ENCODE assay signal across 1 cellular context in the genomic region with DNA sequence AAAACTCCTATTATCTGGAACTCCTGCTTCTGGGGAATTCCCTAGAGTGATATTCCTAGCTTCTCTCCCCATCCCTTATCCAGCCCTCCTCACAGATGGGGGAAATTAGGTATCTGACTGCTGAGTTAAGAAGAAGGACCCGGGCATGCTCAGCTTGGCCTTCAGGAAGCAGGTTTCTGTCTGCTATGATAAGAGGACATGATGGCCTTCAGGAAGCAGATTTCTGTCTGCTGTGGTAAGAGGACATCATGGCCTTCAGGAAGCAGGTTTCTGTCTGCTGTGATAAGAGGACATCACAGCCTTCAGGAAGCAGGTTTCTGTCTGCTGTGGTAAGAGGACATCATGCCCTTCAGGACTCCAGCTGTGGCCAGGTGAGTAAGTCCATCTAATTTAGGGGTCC.
TF ChIP-seq lines count a peak whose summit lies in the region.

No MANE protein-coding gene starts in this region.

TF ChIP-seq in K562, 482 proteins besides CTCF, POLR2A, EP300 and RAD21 (continued from another document and continues in another):
- TF ChIP-seq, protein P1, sequence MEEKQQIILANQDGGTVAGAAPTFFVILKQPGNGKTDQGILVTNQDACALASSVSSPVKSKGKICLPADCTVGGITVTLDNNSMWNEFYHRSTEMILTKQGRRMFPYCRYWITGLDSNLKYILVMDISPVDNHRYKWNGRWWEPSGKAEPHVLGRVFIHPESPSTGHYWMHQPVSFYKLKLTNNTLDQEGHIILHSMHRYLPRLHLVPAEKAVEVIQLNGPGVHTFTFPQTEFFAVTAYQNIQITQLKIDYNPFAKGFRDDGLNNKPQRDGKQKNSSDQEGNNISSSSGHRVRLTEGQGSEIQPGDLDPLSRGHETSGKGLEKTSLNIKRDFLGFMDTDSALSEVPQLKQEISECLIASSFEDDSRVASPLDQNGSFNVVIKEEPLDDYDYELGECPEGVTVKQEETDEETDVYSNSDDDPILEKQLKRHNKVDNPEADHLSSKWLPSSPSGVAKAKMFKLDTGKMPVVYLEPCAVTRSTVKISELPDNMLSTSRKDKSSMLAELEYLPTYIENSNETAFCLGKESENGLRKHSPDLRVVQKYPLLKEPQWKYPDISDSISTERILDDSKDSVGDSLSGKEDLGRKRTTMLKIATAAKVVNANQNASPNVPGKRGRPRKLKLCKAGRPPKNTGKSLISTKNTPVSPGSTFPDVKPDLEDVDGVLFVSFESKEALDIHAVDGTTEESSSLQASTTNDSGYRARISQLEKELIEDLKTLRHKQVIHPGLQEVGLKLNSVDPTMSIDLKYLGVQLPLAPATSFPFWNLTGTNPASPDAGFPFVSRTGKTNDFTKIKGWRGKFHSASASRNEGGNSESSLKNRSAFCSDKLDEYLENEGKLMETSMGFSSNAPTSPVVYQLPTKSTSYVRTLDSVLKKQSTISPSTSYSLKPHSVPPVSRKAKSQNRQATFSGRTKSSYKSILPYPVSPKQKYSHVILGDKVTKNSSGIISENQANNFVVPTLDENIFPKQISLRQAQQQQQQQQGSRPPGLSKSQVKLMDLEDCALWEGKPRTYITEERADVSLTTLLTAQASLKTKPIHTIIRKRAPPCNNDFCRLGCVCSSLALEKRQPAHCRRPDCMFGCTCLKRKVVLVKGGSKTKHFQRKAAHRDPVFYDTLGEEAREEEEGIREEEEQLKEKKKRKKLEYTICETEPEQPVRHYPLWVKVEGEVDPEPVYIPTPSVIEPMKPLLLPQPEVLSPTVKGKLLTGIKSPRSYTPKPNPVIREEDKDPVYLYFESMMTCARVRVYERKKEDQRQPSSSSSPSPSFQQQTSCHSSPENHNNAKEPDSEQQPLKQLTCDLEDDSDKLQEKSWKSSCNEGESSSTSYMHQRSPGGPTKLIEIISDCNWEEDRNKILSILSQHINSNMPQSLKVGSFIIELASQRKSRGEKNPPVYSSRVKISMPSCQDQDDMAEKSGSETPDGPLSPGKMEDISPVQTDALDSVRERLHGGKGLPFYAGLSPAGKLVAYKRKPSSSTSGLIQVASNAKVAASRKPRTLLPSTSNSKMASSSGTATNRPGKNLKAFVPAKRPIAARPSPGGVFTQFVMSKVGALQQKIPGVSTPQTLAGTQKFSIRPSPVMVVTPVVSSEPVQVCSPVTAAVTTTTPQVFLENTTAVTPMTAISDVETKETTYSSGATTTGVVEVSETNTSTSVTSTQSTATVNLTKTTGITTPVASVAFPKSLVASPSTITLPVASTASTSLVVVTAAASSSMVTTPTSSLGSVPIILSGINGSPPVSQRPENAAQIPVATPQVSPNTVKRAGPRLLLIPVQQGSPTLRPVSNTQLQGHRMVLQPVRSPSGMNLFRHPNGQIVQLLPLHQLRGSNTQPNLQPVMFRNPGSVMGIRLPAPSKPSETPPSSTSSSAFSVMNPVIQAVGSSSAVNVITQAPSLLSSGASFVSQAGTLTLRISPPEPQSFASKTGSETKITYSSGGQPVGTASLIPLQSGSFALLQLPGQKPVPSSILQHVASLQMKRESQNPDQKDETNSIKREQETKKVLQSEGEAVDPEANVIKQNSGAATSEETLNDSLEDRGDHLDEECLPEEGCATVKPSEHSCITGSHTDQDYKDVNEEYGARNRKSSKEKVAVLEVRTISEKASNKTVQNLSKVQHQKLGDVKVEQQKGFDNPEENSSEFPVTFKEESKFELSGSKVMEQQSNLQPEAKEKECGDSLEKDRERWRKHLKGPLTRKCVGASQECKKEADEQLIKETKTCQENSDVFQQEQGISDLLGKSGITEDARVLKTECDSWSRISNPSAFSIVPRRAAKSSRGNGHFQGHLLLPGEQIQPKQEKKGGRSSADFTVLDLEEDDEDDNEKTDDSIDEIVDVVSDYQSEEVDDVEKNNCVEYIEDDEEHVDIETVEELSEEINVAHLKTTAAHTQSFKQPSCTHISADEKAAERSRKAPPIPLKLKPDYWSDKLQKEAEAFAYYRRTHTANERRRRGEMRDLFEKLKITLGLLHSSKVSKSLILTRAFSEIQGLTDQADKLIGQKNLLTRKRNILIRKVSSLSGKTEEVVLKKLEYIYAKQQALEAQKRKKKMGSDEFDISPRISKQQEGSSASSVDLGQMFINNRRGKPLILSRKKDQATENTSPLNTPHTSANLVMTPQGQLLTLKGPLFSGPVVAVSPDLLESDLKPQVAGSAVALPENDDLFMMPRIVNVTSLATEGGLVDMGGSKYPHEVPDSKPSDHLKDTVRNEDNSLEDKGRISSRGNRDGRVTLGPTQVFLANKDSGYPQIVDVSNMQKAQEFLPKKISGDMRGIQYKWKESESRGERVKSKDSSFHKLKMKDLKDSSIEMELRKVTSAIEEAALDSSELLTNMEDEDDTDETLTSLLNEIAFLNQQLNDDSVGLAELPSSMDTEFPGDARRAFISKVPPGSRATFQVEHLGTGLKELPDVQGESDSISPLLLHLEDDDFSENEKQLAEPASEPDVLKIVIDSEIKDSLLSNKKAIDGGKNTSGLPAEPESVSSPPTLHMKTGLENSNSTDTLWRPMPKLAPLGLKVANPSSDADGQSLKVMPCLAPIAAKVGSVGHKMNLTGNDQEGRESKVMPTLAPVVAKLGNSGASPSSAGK (IDR thresholded peaks at IDR 0.05): no peak
- TF ChIP-seq ZNF140 (CRISPR knock-in tag; IDR thresholded peaks at IDR 0.05): no peak
- peak; percentile 95 for TF ChIP-seq TAL1 (IDR thresholded peaks at IDR 0.05)
- no peak for TF ChIP-seq ELF4 (CRISPR knock-in tag; IDR thresholded peaks at IDR 0.05)
- TF ChIP-seq NR2F6 (CRISPR knock-in tag; IDR thresholded peaks at IDR 0.05): no peak
- TF ChIP-seq CBX1 (IDR thresholded peaks at IDR 0.05; ENCODE audit: low read depth): no peak
- TF ChIP-seq SETDB1 (IDR thresholded peaks at IDR 0.05; ENCODE audit: low read length): no peak
- TF ChIP-seq ETV6 (IDR thresholded peaks at IDR 0.05; ENCODE audit: borderline replicate concordance in 1 of 2, low read depth in 2 of 2, low read length in 1 of 2): peak; percentile 73 to 81; a peak in 3 of 4 replicates
- no peak for TF ChIP-seq ETV6 (CRISPR knock-in tag; IDR thresholded peaks at IDR 0.05; ENCODE audit: borderline replicate concordance)
- TF ChIP-seq ZNF232 (CRISPR knock-in tag; IDR thresholded peaks at IDR 0.05): no peak
- peak; percentile 90 for TF ChIP-seq KLF16 (IDR thresholded peaks at IDR 0.05)
- no peak for TF ChIP-seq JUN (IDR thresholded peaks at IDR 0.05; ENCODE audit: borderline replicate concordance, low read depth, low read length)
- TF ChIP-seq JUN (CRISPR knock-in tag; IDR thresholded peaks at IDR 0.05; ENCODE audit: borderline replicate concordance): no peak
- peak in 1 of 2 experiments; percentile 67; a peak in 1 of 3 replicates for TF ChIP-seq CBX3 (IDR thresholded peaks at IDR 0.05; ENCODE audit: borderline replicate concordance in 1 of 2, low read length in 2 of 2)
- TF ChIP-seq FOXM1 (IDR thresholded peaks at IDR 0.05; ENCODE audit: low read depth): peak; percentile 78; the same call in 1 of the 2 replicates
- no peak for TF ChIP-seq FOXM1 (CRISPR knock-in tag; IDR thresholded peaks at IDR 0.05; ENCODE audit: low read depth)
- no peak for TF ChIP-seq RHOXF2B (CRISPR knock-in tag; conservative IDR thresholded peaks at IDR 0.05)
- no peak for TF ChIP-seq KDM2B (CRISPR knock-in tag; IDR thresholded peaks at IDR 0.05)
- no peak for TF ChIP-seq HMG20B (CRISPR knock-in tag; IDR thresholded peaks at IDR 0.05)
- no peak for TF ChIP-seq MAFK (IDR thresholded peaks at IDR 0.05; ENCODE audit: low read length)
- no peak for TF ChIP-seq MTA3 (IDR thresholded peaks at IDR 0.05; ENCODE audit: borderline replicate concordance)
- peak; percentile 94 for TF ChIP-seq ARID1B (IDR thresholded peaks at IDR 0.05)
- TF ChIP-seq, protein P2, sequence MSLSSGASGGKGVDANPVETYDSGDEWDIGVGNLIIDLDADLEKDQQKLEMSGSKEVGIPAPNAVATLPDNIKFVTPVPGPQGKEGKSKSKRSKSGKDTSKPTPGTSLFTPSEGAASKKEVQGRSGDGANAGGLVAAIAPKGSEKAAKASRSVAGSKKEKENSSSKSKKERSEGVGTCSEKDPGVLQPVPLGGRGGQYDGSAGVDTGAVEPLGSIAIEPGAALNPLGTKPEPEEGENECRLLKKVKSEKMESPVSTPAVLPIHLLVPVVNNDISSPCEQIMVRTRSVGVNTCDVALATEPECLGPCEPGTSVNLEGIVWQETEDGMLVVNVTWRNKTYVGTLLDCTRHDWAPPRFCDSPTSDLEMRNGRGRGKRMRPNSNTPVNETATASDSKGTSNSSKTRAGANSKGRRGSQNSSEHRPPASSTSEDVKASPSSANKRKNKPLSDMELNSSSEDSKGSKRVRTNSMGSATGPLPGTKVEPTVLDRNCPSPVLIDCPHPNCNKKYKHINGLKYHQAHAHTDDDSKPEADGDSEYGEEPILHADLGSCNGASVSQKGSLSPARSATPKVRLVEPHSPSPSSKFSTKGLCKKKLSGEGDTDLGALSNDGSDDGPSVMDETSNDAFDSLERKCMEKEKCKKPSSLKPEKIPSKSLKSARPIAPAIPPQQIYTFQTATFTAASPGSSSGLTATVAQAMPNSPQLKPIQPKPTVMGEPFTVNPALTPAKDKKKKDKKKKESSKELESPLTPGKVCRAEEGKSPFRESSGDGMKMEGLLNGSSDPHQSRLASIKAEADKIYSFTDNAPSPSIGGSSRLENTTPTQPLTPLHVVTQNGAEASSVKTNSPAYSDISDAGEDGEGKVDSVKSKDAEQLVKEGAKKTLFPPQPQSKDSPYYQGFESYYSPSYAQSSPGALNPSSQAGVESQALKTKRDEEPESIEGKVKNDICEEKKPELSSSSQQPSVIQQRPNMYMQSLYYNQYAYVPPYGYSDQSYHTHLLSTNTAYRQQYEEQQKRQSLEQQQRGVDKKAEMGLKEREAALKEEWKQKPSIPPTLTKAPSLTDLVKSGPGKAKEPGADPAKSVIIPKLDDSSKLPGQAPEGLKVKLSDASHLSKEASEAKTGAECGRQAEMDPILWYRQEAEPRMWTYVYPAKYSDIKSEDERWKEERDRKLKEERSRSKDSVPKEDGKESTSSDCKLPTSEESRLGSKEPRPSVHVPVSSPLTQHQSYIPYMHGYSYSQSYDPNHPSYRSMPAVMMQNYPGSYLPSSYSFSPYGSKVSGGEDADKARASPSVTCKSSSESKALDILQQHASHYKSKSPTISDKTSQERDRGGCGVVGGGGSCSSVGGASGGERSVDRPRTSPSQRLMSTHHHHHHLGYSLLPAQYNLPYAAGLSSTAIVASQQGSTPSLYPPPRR (CRISPR knock-in tag; IDR thresholded peaks at IDR 0.05; ENCODE audit: borderline replicate concordance): no peak
- TF ChIP-seq NFIC (IDR thresholded peaks at IDR 0.05): peak; percentile 87
- no peak for TF ChIP-seq BMI1 (IDR thresholded peaks at IDR 0.05; ENCODE audit: low read length)
- no peak for TF ChIP-seq ZNF121 (CRISPR knock-in tag; conservative IDR thresholded peaks at IDR 0.05)
- TF ChIP-seq, protein P3, sequence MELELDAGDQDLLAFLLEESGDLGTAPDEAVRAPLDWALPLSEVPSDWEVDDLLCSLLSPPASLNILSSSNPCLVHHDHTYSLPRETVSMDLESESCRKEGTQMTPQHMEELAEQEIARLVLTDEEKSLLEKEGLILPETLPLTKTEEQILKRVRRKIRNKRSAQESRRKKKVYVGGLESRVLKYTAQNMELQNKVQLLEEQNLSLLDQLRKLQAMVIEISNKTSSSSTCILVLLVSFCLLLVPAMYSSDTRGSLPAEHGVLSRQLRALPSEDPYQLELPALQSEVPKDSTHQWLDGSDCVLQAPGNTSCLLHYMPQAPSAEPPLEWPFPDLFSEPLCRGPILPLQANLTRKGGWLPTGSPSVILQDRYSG (tag; conservative IDR thresholded peaks at IDR 0.05; ENCODE audit: low read depth): no peak
- no peak for TF ChIP-seq ERF (CRISPR knock-in tag; IDR thresholded peaks at IDR 0.05)
- no peak for TF ChIP-seq ZFP36 (IDR thresholded peaks at IDR 0.05; ENCODE audit: low read depth, low read length, partially characterized antibody)
- no peak for TF ChIP-seq ZNF3 (CRISPR knock-in tag; IDR thresholded peaks at IDR 0.05)
- TF ChIP-seq, protein P4, sequence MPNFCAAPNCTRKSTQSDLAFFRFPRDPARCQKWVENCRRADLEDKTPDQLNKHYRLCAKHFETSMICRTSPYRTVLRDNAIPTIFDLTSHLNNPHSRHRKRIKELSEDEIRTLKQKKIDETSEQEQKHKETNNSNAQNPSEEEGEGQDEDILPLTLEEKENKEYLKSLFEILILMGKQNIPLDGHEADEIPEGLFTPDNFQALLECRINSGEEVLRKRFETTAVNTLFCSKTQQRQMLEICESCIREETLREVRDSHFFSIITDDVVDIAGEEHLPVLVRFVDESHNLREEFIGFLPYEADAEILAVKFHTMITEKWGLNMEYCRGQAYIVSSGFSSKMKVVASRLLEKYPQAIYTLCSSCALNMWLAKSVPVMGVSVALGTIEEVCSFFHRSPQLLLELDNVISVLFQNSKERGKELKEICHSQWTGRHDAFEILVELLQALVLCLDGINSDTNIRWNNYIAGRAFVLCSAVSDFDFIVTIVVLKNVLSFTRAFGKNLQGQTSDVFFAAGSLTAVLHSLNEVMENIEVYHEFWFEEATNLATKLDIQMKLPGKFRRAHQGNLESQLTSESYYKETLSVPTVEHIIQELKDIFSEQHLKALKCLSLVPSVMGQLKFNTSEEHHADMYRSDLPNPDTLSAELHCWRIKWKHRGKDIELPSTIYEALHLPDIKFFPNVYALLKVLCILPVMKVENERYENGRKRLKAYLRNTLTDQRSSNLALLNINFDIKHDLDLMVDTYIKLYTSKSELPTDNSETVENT (CRISPR knock-in tag; IDR thresholded peaks at IDR 0.05): no peak
- TF ChIP-seq ZNF174 (CRISPR knock-in tag; IDR thresholded peaks at IDR 0.05): no peak
- no peak for TF ChIP-seq POLR3G (IDR thresholded peaks at IDR 0.05; ENCODE audit: extremely low read depth, insufficient read length, insufficient replicate concordance)
- no peak for TF ChIP-seq KLF13 (tag; IDR thresholded peaks at IDR 0.05; ENCODE audit: borderline replicate concordance, low read depth)
- TF ChIP-seq CEBPG (CRISPR knock-in tag; IDR thresholded peaks at IDR 0.05): no peak
- no peak for TF ChIP-seq CEBPG (tag; conservative IDR thresholded peaks at IDR 0.05 in 1 of 2, IDR thresholded peaks at IDR 0.05 in 1 of 2)
- TF ChIP-seq, protein P5, sequence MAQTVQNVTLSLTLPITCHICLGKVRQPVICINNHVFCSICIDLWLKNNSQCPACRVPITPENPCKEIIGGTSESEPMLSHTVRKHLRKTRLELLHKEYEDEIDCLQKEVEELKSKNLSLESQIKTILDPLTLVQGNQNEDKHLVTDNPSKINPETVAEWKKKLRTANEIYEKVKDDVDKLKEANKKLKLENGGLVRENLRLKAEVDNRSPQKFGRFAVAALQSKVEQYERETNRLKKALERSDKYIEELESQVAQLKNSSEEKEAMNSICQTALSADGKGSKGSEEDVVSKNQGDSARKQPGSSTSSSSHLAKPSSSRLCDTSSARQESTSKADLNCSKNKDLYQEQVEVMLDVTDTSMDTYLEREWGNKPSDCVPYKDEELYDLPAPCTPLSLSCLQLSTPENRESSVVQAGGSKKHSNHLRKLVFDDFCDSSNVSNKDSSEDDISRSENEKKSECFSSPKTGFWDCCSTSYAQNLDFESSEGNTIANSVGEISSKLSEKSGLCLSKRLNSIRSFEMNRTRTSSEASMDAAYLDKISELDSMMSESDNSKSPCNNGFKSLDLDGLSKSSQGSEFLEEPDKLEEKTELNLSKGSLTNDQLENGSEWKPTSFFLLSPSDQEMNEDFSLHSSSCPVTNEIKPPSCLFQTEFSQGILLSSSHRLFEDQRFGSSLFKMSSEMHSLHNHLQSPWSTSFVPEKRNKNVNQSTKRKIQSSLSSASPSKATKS (CRISPR knock-in tag; IDR thresholded peaks at IDR 0.05): no peak
- no peak for TF ChIP-seq GTF2A2 (tag; IDR thresholded peaks at IDR 0.05)
- TF ChIP-seq ZNF274 (IDR thresholded peaks at IDR 0.05; ENCODE audit: borderline replicate concordance, low read depth, low read length): no peak
- TF ChIP-seq SOX6 (IDR thresholded peaks at IDR 0.05): peak; percentile 66
- no peak for TF ChIP-seq FOXA1 (IDR thresholded peaks at IDR 0.05; ENCODE audit: borderline replicate concordance)
- no peak for TF ChIP-seq ILF3 (IDR thresholded peaks at IDR 0.05; ENCODE audit: borderline replicate concordance)
